ENCODE assay signal across 19 cellular contexts in genomic region chr3:108565506-108565905, GRCh38. TPM values are rescaled to one million over a fixed set of nuclear protein-coding genes. Genes with fewer than 3 reads are reported as not detected.
DNase-seq lines count a peak whose midpoint lies in the region; ATAC-seq, FAIRE-seq and TF ChIP-seq lines count a peak whose summit lies in the region.
"Had no signal": no experiment of that assay in that cellular context is flagged by ENCODE, and none has a peak within 500 bp of the region (broad histone marks: within the 10 kb centered on the region; RNA-seq: fewer than 3 reads in every experiment).

No MANE protein-coding gene starts in this region.

- dilution Hi-C loops in mammary epithelial cell (cut with HindIII; ENCODE audit: low sequenced_read_pairs) = no loop called here

- H3K4me1 Mint-ChIP-seq in MCF 10A (ENCODE audit: insufficient read depth, unreplicated experiment) = peaks cover 6% of the 10 kb centered on the region
- no peaks in the 10 kb centered on the region for H3K4me1 Mint-ChIP-seq in CD4-positive, alpha-beta T cell (ENCODE audit: low read depth)

- in situ Hi-C loops in mammary epithelial cell (cut with MboI; ENCODE audit: low sequenced_read_pairs in 2 of 2) = no loop called here

- H3K27me3 Mint-ChIP-seq in MCF 10A (ENCODE audit: insufficient read depth, unreplicated experiment) = no peaks in the 10 kb centered on the region
- H3K27me3 Mint-ChIP-seq in CD4-positive, alpha-beta T cell = no peaks in the 10 kb centered on the region

- no peaks in the 10 kb centered on the region for H3K4me1 ChIP-seq in mammary epithelial cell (ENCODE audit: insufficient read depth, low read length)
- no peaks in the 10 kb centered on the region for H3K4me1 ChIP-seq in small intestine (ENCODE audit: control insufficient read depth in 2 of 2, insufficient read depth in 1 of 2, low read depth in 1 of 2, low read length in 1 of 2)
- H3K4me1 ChIP-seq: BLaER1 had no signal

- peak overlapping the region; percentile 62 for H3K27ac Mint-ChIP-seq in MCF 10A (ENCODE audit: low read depth, unreplicated experiment)
- H3K27ac Mint-ChIP-seq in CD4-positive, alpha-beta T cell = no peak overlapping the region

- no peak overlapping the region for H3K4me2 ChIP-seq in mammary epithelial cell (ENCODE audit: insufficient read depth, low read depth, low read length)
- H3K4me2 ChIP-seq: BLaER1 had no signal

- no peak for DNase-seq in MCF 10A (ENCODE audit: unreplicated experiment)
- no peak for DNase-seq in mammary epithelial cell
- peak; percentile 2 for DNase-seq in MV-4-11 (lab: John Stamatoyannopoulos, UW)
- no peak for DNase-seq in small intestine
- no peak for DNase-seq in CD4-positive, alpha-beta T cell
- no peak for DNase-seq in NCI-H82 (lab: John Stamatoyannopoulos, UW)
- no peak for DNase-seq in DMS153 (lab: John Stamatoyannopoulos, UW)
- DNase-seq: 8988T, AML-193, Calu3, DND-41, GDM1, GM23248, H7, IMR-90, KBM-7 had no signal

- H3K9me3 ChIP-seq in mammary epithelial cell (replicated peaks; ENCODE audit: insufficient read depth, low read length) = no peaks in the 10 kb centered on the region
- no peaks in the 10 kb centered on the region for H3K9me3 ChIP-seq in small intestine (ENCODE audit: control insufficient read depth, low read depth)
- no peaks in the 10 kb centered on the region for H3K9me3 ChIP-seq in CD4-positive, alpha-beta T cell (ENCODE audit: control insufficient read depth, low read length)
- H3K9me3 ChIP-seq: BLaER1 had no signal

- POLR2A ChIA-PET in MCF 10A (lab: Yijun Ruan, JAX) = no interaction called here
- POLR2A ChIA-PET in CD4-positive, alpha-beta T cell (lab: Charles Lee) = no interaction called here

- H3K4me3 Mint-ChIP-seq in MCF 10A (ENCODE audit: unreplicated experiment) = no peak overlapping the region
- H3K4me3 Mint-ChIP-seq in CD4-positive, alpha-beta T cell = no peak overlapping the region

- no peak overlapping the region for H3K9ac ChIP-seq in mammary epithelial cell (ENCODE audit: insufficient read depth, low read length)
- H3K9ac ChIP-seq: BLaER1, GM23248 had no signal

- H3K4me3 ChIP-seq in mammary epithelial cell (replicated peaks in 1 of 3; ENCODE audit: insufficient read depth in 1 of 3, low read depth in 2 of 3, low read length in 3 of 3) (no peak overlapping the region), small intestine (ENCODE audit: low read depth in 1 of 2, low read length in 2 of 2) (no peak overlapping the region)
- H3K4me3 ChIP-seq: BLaER1, GM23248 had no signal

- FAIRE-seq in small intestine (lab: Jason Lieb, UNC) = peak; percentile 15

- CTCF ChIA-PET in MCF 10A (lab: Yijun Ruan, JAX) (no interaction called here), mammary epithelial cell (lab: Charles Lee; ENCODE audit: low non-redundant PET) (no interaction called here)
- CTCF ChIA-PET in CD4-positive, alpha-beta T cell (lab: Charles Lee) = no interaction called here

- intact Hi-C loops in MCF 10A (cut with micrococcal nuclease) = no loop called here
- intact Hi-C loops in mammary epithelial cell (cut with micrococcal nuclease) = no loop called here
- intact Hi-C loops in CD4-positive, alpha-beta T cell (cut with DNase I, micrococcal nuclease) = no loop called here

- H3K9me3 Mint-ChIP-seq in MCF 10A (ENCODE audit: unreplicated experiment) = no peaks in the 10 kb centered on the region
- no peaks in the 10 kb centered on the region for H3K9me3 Mint-ChIP-seq in CD4-positive, alpha-beta T cell

- H3K27me3 ChIP-seq in mammary epithelial cell (ENCODE audit: insufficient read depth, low read length) (no peaks in the 10 kb centered on the region), small intestine (ENCODE audit: control insufficient read depth in 2 of 2, insufficient read depth in 2 of 2, low read length in 2 of 2) (no peaks in the 10 kb centered on the region)
- H3K27me3 ChIP-seq in CD4-positive, alpha-beta T cell (ENCODE audit: control insufficient read depth, insufficient read depth, low read length) = no peaks in the 10 kb centered on the region
- H3K27me3 ChIP-seq: BLaER1 had no signal

- peaks cover 6% of the 10 kb centered on the region for H3K36me3 Mint-ChIP-seq in MCF 10A (ENCODE audit: insufficient read depth, unreplicated experiment)
- H3K36me3 Mint-ChIP-seq in CD4-positive, alpha-beta T cell (ENCODE audit: low read depth) = peaks cover 5% of the 10 kb centered on the region

- H3K27ac ChIP-seq in mammary epithelial cell (ENCODE audit: insufficient read depth, low read depth, low read length) (no peak overlapping the region), small intestine (ENCODE audit: low read depth in 1 of 2, low read length in 1 of 2) (no peak overlapping the region)
- H3K27ac ChIP-seq in CD4-positive, alpha-beta T cell (ENCODE audit: low read depth, low read length) = no peak overlapping the region
- H3K27ac ChIP-seq: BLaER1, GM23248 had no signal

- H2AFZ ChIP-seq in mammary epithelial cell (ENCODE audit: low read depth, low read length) = no peak overlapping the region
- H2AFZ ChIP-seq: GM23248 had no signal

- H3K36me3 ChIP-seq in mammary epithelial cell (ENCODE audit: insufficient read depth, low read length) = peaks cover 15% of the 10 kb centered on the region
- no peaks in the 10 kb centered on the region for H3K36me3 ChIP-seq in small intestine (ENCODE audit: control insufficient read depth in 2 of 2, insufficient read depth in 2 of 2, low read length in 2 of 2)

- ATAC-seq in GM19324 (IDR thresholded peaks at IDR 0.05; ENCODE audit: low FRiP score, unreplicated experiment) = peak; percentile 41
- ATAC-seq in CD4-positive, alpha-beta T cell (ENCODE audit: poor library complexity) = no peak

- BruUV-seq in MCF 10A (replicated peaks; lab: Mats Ljungman, UMichigan) = no TSS peak
- BruUV-seq in mammary epithelial cell (replicated peaks; lab: Mats Ljungman, UMichigan) = no TSS peak

- H4K20me1 ChIP-seq in mammary epithelial cell (ENCODE audit: insufficient read depth, low read length) = no peaks in the 10 kb centered on the region
- H4K20me1 ChIP-seq: BLaER1 had no signal

- WGBS in mammary epithelial cell (ENCODE audit: low coverage, missing lambda C conversion rate) = 100% methylated on average over 3 of the region's 3 CpGs
- 87 to 97% (median 93%) methylated on average over 3 of the region's 3 CpGs for WGBS in small intestine, 3 donors

- H3K79me2 ChIP-seq in mammary epithelial cell (ENCODE audit: insufficient read depth, low read length) = no peaks in the 10 kb centered on the region

- no peak for TF ChIP-seq CTCF in MCF 10A (IDR thresholded peaks at IDR 0.05; ENCODE audit: unreplicated experiment)
- no peak for TF ChIP-seq CTCF in mammary epithelial cell (conservative IDR thresholded peaks at IDR 0.05 in 1 of 2, IDR thresholded peaks at IDR 0.05 in 1 of 2; ENCODE audit: extremely low read depth in 1 of 2, insufficient read depth in 1 of 2, low read depth in 1 of 2, low read length in 2 of 2)
- TF ChIP-seq CTCF in CD4-positive, alpha-beta T cell (IDR thresholded peaks at IDR 0.05) = no peak

RNA-seq across cellular contexts. Expression of gene CIP2A, which starts 23.7 kb away (rescaled TPM):
- total RNA-seq in MCF 10A (2022) (15.5 and 23.9 TPM in 2 replicates), mammary epithelial cell (10 to 100 TPM in 1 of 2 donors, 1 to 10 TPM in 1; 6.8 to 24.0 TPM)
- polyA plus RNA-seq in mammary epithelial cell (12.3 TPM), small intestine (1 to 10 TPM in 1 of 3 donors, under 1 TPM in 1, not detected in 1; 0.45 to 4.8 TPM)
- 33.6 TPM for polyA minus RNA-seq in mammary epithelial cell
- total RNA-seq in CD4-positive, alpha-beta T cell = 1 to 10 TPM; 2.7 to 3.9 TPM

RNA-seq across cellular contexts. Expression of gene DZIP3, which starts 24.0 kb away (rescaled TPM):
- 10.1 and 10.3 TPM in 2 replicates for total RNA-seq in MCF 10A (2022)
- 1 to 10 TPM; 6.2 to 7.3 TPM for total RNA-seq in mammary epithelial cell
- polyA plus RNA-seq in mammary epithelial cell = 3.1 TPM
- 4.4 TPM for polyA minus RNA-seq in mammary epithelial cell
- polyA plus RNA-seq in small intestine = 1 to 10 TPM in 2 of 3 donors, under 1 TPM in 1; 0.54 to 2.9 (median 1.1) TPM
- total RNA-seq in CD4-positive, alpha-beta T cell = 10 to 100 TPM; 12.2 to 14.5 TPM

RNA-seq across cellular contexts. Expression of gene MYH15, which starts 55.1 kb away (rescaled TPM):
- total RNA-seq in MCF 10A (2022) (0.19 and 0.25 TPM in 2 replicates), mammary epithelial cell (1 to 10 TPM in 1 of 2 donors, under 1 TPM in 1; under 0.01 to 6.2 TPM)
- polyA plus RNA-seq in mammary epithelial cell (1.7 TPM), small intestine (under 1 TPM in 2 of 3 donors, not detected in 1; 0.27 to 0.48 TPM)
- 2.7 TPM for polyA minus RNA-seq in mammary epithelial cell
- under 1 TPM; 0.05 to 0.08 TPM for total RNA-seq in CD4-positive, alpha-beta T cell
- total RNA-seq: HT-29 had no signal
